20 cellular contexts compared by ENCODE assay signal in the genomic region with DNA sequence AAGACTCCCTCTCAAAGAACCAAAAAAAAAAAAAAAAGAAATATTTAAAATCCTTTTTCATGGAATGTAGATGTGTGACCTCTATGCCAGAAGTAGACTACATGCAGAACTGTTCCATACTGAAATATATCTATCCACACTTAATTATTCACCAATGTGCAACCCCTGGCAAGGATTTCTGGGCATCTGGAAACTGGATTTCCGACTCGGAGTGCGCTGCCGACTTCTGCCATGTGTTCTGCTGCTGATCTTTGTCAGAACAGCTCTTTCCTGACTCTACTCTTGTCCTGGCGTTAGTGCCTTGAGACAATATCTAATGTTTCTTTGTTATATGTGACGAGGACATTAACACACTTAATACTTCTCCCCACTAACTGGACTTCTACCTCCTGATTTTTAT. TPM values are rescaled to one million over a fixed set of nuclear protein-coding genes. Genes with fewer than 3 reads are reported as not detected.
A peak's percentile ranks its signal among the peaks of the same experiment; 100 is the strongest.
DNase-seq lines count a peak whose midpoint lies in the region; ATAC-seq and TF ChIP-seq lines count a peak whose summit lies in the region.
"Had no signal": no experiment of that assay in that cellular context is flagged by ENCODE, and none has a peak within 500 bp of the region (broad histone marks: within the 10 kb centered on the region; RNA-seq: fewer than 3 reads in every experiment).

No MANE protein-coding gene starts in this region.

- intact Hi-C loops in Calu3 (cut with micrococcal nuclease; ENCODE audit: unreplicated experiment): no loop called here

- H3K36me3 Mint-ChIP-seq in Calu3 (ENCODE audit: insufficient read depth, unreplicated experiment): peaks cover 96% of the 10 kb centered on the region
- H3K36me3 Mint-ChIP-seq: CD4-positive, CD25-positive, alpha-beta regulatory T cell; CD8-positive, alpha-beta T cell had no signal

- no peak overlapping the region for H3K4me3 Mint-ChIP-seq in Calu3 (ENCODE audit: low read depth, unreplicated experiment)
- H3K4me3 Mint-ChIP-seq: B cell; CD4-positive, CD25-positive, alpha-beta regulatory T cell; CD8-positive, alpha-beta T cell; HFFc6 had no signal

- WGBS in gastroesophageal sphincter (ENCODE audit: low coverage in 1 of 2), 2 donors: 73 to 86% methylated on average over 6 of the region's 6 CpGs

- ATAC-seq in SK-N-SH treated with all-trans-retinoic acid at 6 μM for 48 hours (no peak), gastroesophageal sphincter (no peak)
- ATAC-seq: CD8-positive, alpha-beta T cell; GM12878 had no signal

- H3K36me3 ChIP-seq in gastroesophageal sphincter (no peaks in the 10 kb centered on the region), Peyer's patch (no peaks in the 10 kb centered on the region)
- H3K36me3 ChIP-seq: BLaER1, HAP-1 had no signal

- no peaks in the 10 kb centered on the region for H3K9me3 Mint-ChIP-seq in Calu3 (ENCODE audit: low read depth, unreplicated experiment)
- H3K9me3 Mint-ChIP-seq: CD8-positive, alpha-beta T cell; HFFc6 had no signal

- H3K27me3 ChIP-seq in gastroesophageal sphincter (peaks cover 20% of the 10 kb centered on the region), Peyer's patch (no peaks in the 10 kb centered on the region)
- H3K27me3 ChIP-seq: BLaER1 had no signal

- BruUV-seq in Calu3 (replicated peaks; lab: Mats Ljungman, UMichigan): no TSS peak

- no peak overlapping the region for H3K27ac ChIP-seq in gastroesophageal sphincter
- no peak overlapping the region for H3K27ac ChIP-seq in Peyer's patch
- H3K27ac ChIP-seq: BLaER1, C4-2B had no signal

- CTCF ChIA-PET in Calu3 (lab: Charles Lee): no interaction called here

- peak overlapping the region; percentile 47 for H3K27ac Mint-ChIP-seq in Calu3 (ENCODE audit: unreplicated experiment)
- H3K27ac Mint-ChIP-seq: B cell; CD4-positive, CD25-positive, alpha-beta regulatory T cell; CD8-positive, alpha-beta T cell; HFFc6 had no signal

- TF ChIP-seq EP300 in gastroesophageal sphincter (IDR thresholded peaks at IDR 0.05): no peak

- H3K4me3 ChIP-seq in gastroesophageal sphincter (no peak overlapping the region), Peyer's patch (no peak overlapping the region)
- H3K4me3 ChIP-seq: BLaER1, GM12878, HAP-1 had no signal

- H3K4me1 ChIP-seq in gastroesophageal sphincter (no peaks in the 10 kb centered on the region), Peyer's patch (peaks cover 0 to 5% (median 0%) of the 10 kb centered on the region in 4 donors)
- H3K4me1 ChIP-seq: HAP-1 had no signal

- H3K4me1 Mint-ChIP-seq in Calu3 (ENCODE audit: low read depth, unreplicated experiment): peaks cover 74% of the 10 kb centered on the region

- no peaks in the 10 kb centered on the region for H3K9me3 ChIP-seq in gastroesophageal sphincter
- H3K9me3 ChIP-seq in Peyer's patch: no peaks in the 10 kb centered on the region
- H3K9me3 ChIP-seq: BLaER1, Caco-2, HAP-1 had no signal

- TF ChIP-seq POLR2A in gastroesophageal sphincter (IDR thresholded peaks at IDR 0.05) (no peak), Peyer's patch (IDR thresholded peaks at IDR 0.05) (no peak)

- H3K27me3 Mint-ChIP-seq in Calu3 (ENCODE audit: unreplicated experiment): no peaks in the 10 kb centered on the region

- no peak for TF ChIP-seq CTCF in Calu3 (IDR thresholded peaks at IDR 0.05; ENCODE audit: unreplicated experiment)
- TF ChIP-seq CTCF in gastroesophageal sphincter (IDR thresholded peaks at IDR 0.05): no peak
- TF ChIP-seq CTCF in Peyer's patch (IDR thresholded peaks at IDR 0.05): no peak

- DNase-seq in Calu3 (no peak), mesenteric fat pad (ENCODE audit: low spot score) (peak; percentile 33), Peyer's patch (no peak), activated T-cell treated with anti-CD3 and anti-CD28 coated beads for 4 hours (no peak)
- DNase-seq: Caco-2; CD4-positive, CD25-positive, alpha-beta regulatory T cell; CD8-positive, alpha-beta T cell; DMS 273 treated with DMSO at 0.1 percent for 48 hours; DMS79; EL; GDM1; GOT3; HFFc6 had no signal

TF ChIP-seq in SK-N-SH treated with all-trans-retinoic acid at 6 μM for 48 hours, 23 proteins besides CTCF, POLR2A, EP300 and RAD21:
- TF ChIP-seq TCF4 (CRISPR knock-in tag; IDR thresholded peaks at IDR 0.05; ENCODE audit: borderline replicate concordance) (peak; percentile 35; the same call in 1 of the 2 replicates), BACH2 (CRISPR knock-in tag; IDR thresholded peaks at IDR 0.05; ENCODE audit: borderline replicate concordance) (no peak)

RNA-seq across cellular contexts. Expression of a gene that starts 11.7 kb away (rescaled TPM):
- total RNA-seq in Calu3 (2022) (159 and 213 TPM in 2 replicates), mesenteric fat pad (0.48 TPM), gastroesophageal sphincter (1 to 10 TPM in 1 of 4 donors, under 1 TPM in 2, not detected in 1; 0.31 to 1.2 (median 0.58) TPM), Peyer's patch (10 to 100 TPM in 3 of 4 donors, 1 to 10 TPM in 1; 5.8 to 27.5 (median 22.1) TPM)
- total RNA-seq: B cell; CD4-positive, CD25-positive, alpha-beta regulatory T cell; CD8-positive, alpha-beta T cell had no signal

RNA-seq across cellular contexts. Expression of a gene that starts 41.9 kb away (rescaled TPM):
- total RNA-seq in Calu3 (2022): 53.6 and 57.5 TPM in 2 replicates
- total RNA-seq in mesenteric fat pad: 17.9 TPM
- 10 to 100 TPM in 1 of 4 donors, 1 to 10 TPM in 3; 7.2 to 10.4 (median 9.3) TPM for total RNA-seq in gastroesophageal sphincter
- total RNA-seq in Peyer's patch: 100 to 1,000 TPM in 2 of 4 donors, 10 to 100 TPM in 2; 19.8 to 114 (median 90.1) TPM

RNA-seq across cellular contexts. Expression of a gene that starts 45.4 kb away (rescaled TPM):
- total RNA-seq in Calu3 (2022): 75.1 and 87.1 TPM in 2 replicates
- total RNA-seq in mesenteric fat pad: 51.1 TPM
- 10 to 100 TPM; 25.8 to 51.2 (median 40.2) TPM for total RNA-seq in gastroesophageal sphincter
- total RNA-seq in Peyer's patch: 10 to 100 TPM; 21.8 to 48.7 (median 28.7) TPM
